Comparison of ENCODE assay signal across 13 cellular contexts in genomic region chr2:101446869-101447268, GRCh38. TPM values are rescaled to one million over a fixed set of nuclear protein-coding genes. Genes with fewer than 3 reads are reported as not detected.
DNase-seq lines count a peak whose midpoint lies in the region; FAIRE-seq and TF ChIP-seq lines count a peak whose summit lies in the region.
"Had no signal": no experiment of that assay in that cellular context is flagged by ENCODE, and none has a peak within 500 bp of the region (broad histone marks: within the 10 kb centered on the region; RNA-seq: fewer than 3 reads in every experiment).

No MANE protein-coding gene starts in this region.

- H3K27me3 Mint-ChIP-seq in activated T-helper 2 cell treated with anti-CD3 and anti-CD28 coated beads, Interferon-gamma antibody, Interleukin-2, Interleukin-4, amounts not matched to agents 10 μg/mL and 5 μg/mL and 100 μg/mL, durations not matched to agents 14 hours and 24 hours and 36 hours (ENCODE audit: low read depth), result no peaks in the 10 kb centered on the region
- H3K27me3 Mint-ChIP-seq: activated naive CD8-positive, alpha-beta T cell had no signal

- no peak overlapping the region for H3K4me3 ChIP-seq in AG04450 (ENCODE audit: low read depth, low read length)
- no peak overlapping the region for H3K4me3 ChIP-seq in fibroblast of the aortic adventitia (ENCODE audit: low read depth, low read length)
- no peak overlapping the region for H3K4me3 ChIP-seq in kidney (ENCODE audit: low read length in 2 of 2)

- no peak overlapping the region for H3K9ac ChIP-seq in kidney (ENCODE audit: low read length in 2 of 2)

- H3K4me3 Mint-ChIP-seq in activated T-helper 2 cell treated with anti-CD3 and anti-CD28 coated beads, Interferon-gamma antibody, Interleukin-2, Interleukin-4, amounts not matched to agents 10 μg/mL and 5 μg/mL and 100 μg/mL, durations not matched to agents 14 hours and 24 hours and 36 hours (ENCODE audit: low read depth), result no peak overlapping the region
- H3K4me3 Mint-ChIP-seq: activated naive CD8-positive, alpha-beta T cell had no signal

- H3K4me1 ChIP-seq in kidney (ENCODE audit: control insufficient read depth in 1 of 2, insufficient read depth in 1 of 2, low read depth in 1 of 2, low read length in 2 of 2), result no peaks in the 10 kb centered on the region

- H3K27ac ChIP-seq in AG04450 (ENCODE audit: low read depth, low read length) (peak overlapping the region; percentile 47), kidney (ENCODE audit: low read depth in 2 of 2, low read length in 2 of 2) (no peak overlapping the region)
- H3K27ac ChIP-seq: VCaP had no signal

- peak; percentile 81 for FAIRE-seq in H54 (lab: Jason Lieb, UNC)
- FAIRE-seq in kidney (lab: Jason Lieb, UNC), result no peak
- FAIRE-seq: endometrium had no signal

- H3K4me1 Mint-ChIP-seq in activated T-helper 2 cell treated with anti-CD3 and anti-CD28 coated beads, Interferon-gamma antibody, Interleukin-2, Interleukin-4, amounts not matched to agents 10 μg/mL and 5 μg/mL and 100 μg/mL, durations not matched to agents 14 hours and 24 hours and 36 hours (ENCODE audit: low read depth), result peaks cover 27% of the 10 kb centered on the region

- no peak overlapping the region for H3K27ac Mint-ChIP-seq in activated T-helper 2 cell treated with anti-CD3 and anti-CD28 coated beads, Interferon-gamma antibody, Interleukin-2, Interleukin-4, amounts not matched to agents 10 μg/mL and 5 μg/mL and 100 μg/mL, durations not matched to agents 14 hours and 24 hours and 36 hours
- H3K27ac Mint-ChIP-seq: activated naive CD8-positive, alpha-beta T cell had no signal

- peaks cover 43% of the 10 kb centered on the region for H3K36me3 Mint-ChIP-seq in activated T-helper 2 cell treated with anti-CD3 and anti-CD28 coated beads, Interferon-gamma antibody, Interleukin-2, Interleukin-4, amounts not matched to agents 10 μg/mL and 5 μg/mL and 100 μg/mL, durations not matched to agents 14 hours and 24 hours and 36 hours (ENCODE audit: low read depth)

- TF ChIP-seq POLR2A in H54 (IDR thresholded peaks at IDR 0.05; ENCODE audit: low read depth, low read length), result no peak

- peaks cover 13% of the 10 kb centered on the region for H3K9me3 Mint-ChIP-seq in activated T-helper 2 cell treated with anti-CD3 and anti-CD28 coated beads, Interferon-gamma antibody, Interleukin-2, Interleukin-4, amounts not matched to agents 10 μg/mL and 5 μg/mL and 100 μg/mL, durations not matched to agents 14 hours and 24 hours and 36 hours

- no peak for TF ChIP-seq CTCF in AG04450 (IDR thresholded peaks at IDR 0.05; ENCODE audit: low read depth, low read length)
- TF ChIP-seq CTCF in fibroblast of the aortic adventitia (IDR thresholded peaks at IDR 0.05; ENCODE audit: insufficient read depth, low read length), result no peak
- no peak for TF ChIP-seq CTCF in kidney (IDR thresholded peaks at IDR 0.05; ENCODE audit: borderline replicate concordance, extremely low read depth, insufficient read depth)

- POLR2A ChIA-PET in AG04450 (lab: Yijun Ruan, JAX), result interaction anchor here (0.7 kb wide), 1 partner anchor 54 kb away, joined by 3 read pairs; no protein-coding TSS in a partner anchor

- CTCF ChIA-PET in AG04450 (lab: Charles Lee), result no interaction called here

- DNase-seq in AG04450 (ENCODE audit: low read depth, low spot score), result peak; percentile 38
- DNase-seq in H54 (ENCODE audit: insufficient read length, low spot score), result peak; percentile 45
- peak; percentile 88 for DNase-seq in SIG-M5 (lab: John Stamatoyannopoulos, UW)
- peak; percentile 72 for DNase-seq in fibroblast of the aortic adventitia (ENCODE audit: low read depth)
- no peak for DNase-seq in kidney
- DNase-seq in NCI-H524 treated with DMSO at 0.1 percent for 48 hours (lab: John Stamatoyannopoulos, UW), result no peak
- no peak for DNase-seq in activated T-helper 2 cell treated with anti-CD3 and anti-CD28 coated beads, Interferon-gamma antibody, Interleukin-2, Interleukin-4, amounts not matched to agents 10 μg/mL and 5 μg/mL and 100 μg/mL, durations not matched to agents 14 hours and 24 hours and 36 hours (ENCODE audit: low spot score)
- DNase-seq in DMS114 treated with DMSO at 0.1 percent for 48 hours (lab: John Stamatoyannopoulos, UW; ENCODE audit: unreplicated experiment), result no peak
- DNase-seq: left colon, NCI-H526 treated with DMSO at 0.1 percent for 48 hours had no signal

- intact Hi-C loops in kidney (cut with DNase I), result no loop called here
- intact Hi-C loops in activated T-helper 2 cell treated with anti-CD3 and anti-CD28 coated beads, Interferon-gamma antibody, Interleukin-2, Interleukin-4, amounts not matched to agents 10 μg/mL and 5 μg/mL and 100 μg/mL, durations not matched to agents 14 hours and 24 hours and 36 hours (cut with micrococcal nuclease), result loop anchor here (2.0 kb wide), 1 partner anchor 28 kb away; the partner anchor contains the start of gene RFX8

- H3K9me3 ChIP-seq in AG04450 (ENCODE audit: control insufficient read depth, insufficient read depth, low read length) (no peaks in the 10 kb centered on the region), kidney (ENCODE audit: control insufficient read depth in 1 of 2, low read length in 2 of 2) (no peaks in the 10 kb centered on the region)

- H3K27me3 ChIP-seq in AG04450 (ENCODE audit: control insufficient read depth, insufficient read depth, low read length), result no peaks in the 10 kb centered on the region

- H3K36me3 ChIP-seq in kidney (ENCODE audit: control insufficient read depth in 1 of 2, insufficient read depth in 2 of 2, low read length in 2 of 2), result no peaks in the 10 kb centered on the region

RNA-seq across cellular contexts. Expression of gene RFX8, which starts 28.0 kb away (rescaled TPM):
- 1.8 and 2.3 TPM in 2 replicates for polyA plus RNA-seq in AG04450 (2011; rRNA removed)
- 3.3 and 3.9 TPM in 2 replicates for polyA minus RNA-seq in AG04450 (2011; rRNA and poly(A)+ RNA removed)
- total RNA-seq in fibroblast of the aortic adventitia (ENCODE audit: low replicate concordance), result 5.3 and 24.1 TPM in 2 replicates
- total RNA-seq in kidney, result 0.28 TPM
- polyA plus RNA-seq in kidney (ENCODE audit: insufficient read depth, low read depth, low replicate concordance), result not detected
- total RNA-seq in activated T-helper 2 cell treated with anti-CD3 and anti-CD28 coated beads, Interferon-gamma antibody, Interleukin-2, Interleukin-4, amounts not matched to agents 10 μg/mL and 5 μg/mL and 100 μg/mL, durations not matched to agents 14 hours and 24 hours and 36 hours, result 1.3 and 1.6 TPM in 2 replicates
- total RNA-seq: left colon had no signal

RNA-seq across cellular contexts. Expression of gene CREG2, which starts 59.6 kb away (rescaled TPM):
- polyA plus RNA-seq in AG04450 (2011; rRNA removed), result not detected in 2 replicates
- 0.04 TPM in 1 of 2 replicates, not detected in the other for polyA minus RNA-seq in AG04450 (2011; rRNA and poly(A)+ RNA removed)
- 0.25 and 1.5 TPM in 2 replicates for total RNA-seq in fibroblast of the aortic adventitia (ENCODE audit: low replicate concordance)
- total RNA-seq in kidney, result 0.69 TPM
- not detected for polyA plus RNA-seq in kidney (ENCODE audit: insufficient read depth, low read depth, low replicate concordance)
- total RNA-seq in activated T-helper 2 cell treated with anti-CD3 and anti-CD28 coated beads, Interferon-gamma antibody, Interleukin-2, Interleukin-4, amounts not matched to agents 10 μg/mL and 5 μg/mL and 100 μg/mL, durations not matched to agents 14 hours and 24 hours and 36 hours, result not detected in 2 replicates

Comparison
In these comparisons a context has a peak if more than half of its experiments do, and no peak if none do; other contexts are left out.
1. DNase-seq: peak in AG04450 (single experiment), H54 (single experiment), SIG-M5 (single experiment) and fibroblast of the aortic adventitia (single experiment); none in kidney (single experiment), NCI-H524 treated with DMSO at 0.1 percent for 48 hours (single experiment), activated T-helper 2 cell treated with anti-CD3 and anti-CD28 coated beads, Interferon-gamma antibody, Interleukin-2, Interleukin-4, amounts not matched to agents 10 μg/mL and 5 μg/mL and 100 μg/mL, durations not matched to agents 14 hours and 24 hours and 36 hours (single experiment) and DMS114 treated with DMSO at 0.1 percent for 48 hours (single experiment).